ENCODE assay signal across 9 cellular contexts in the genomic region with DNA sequence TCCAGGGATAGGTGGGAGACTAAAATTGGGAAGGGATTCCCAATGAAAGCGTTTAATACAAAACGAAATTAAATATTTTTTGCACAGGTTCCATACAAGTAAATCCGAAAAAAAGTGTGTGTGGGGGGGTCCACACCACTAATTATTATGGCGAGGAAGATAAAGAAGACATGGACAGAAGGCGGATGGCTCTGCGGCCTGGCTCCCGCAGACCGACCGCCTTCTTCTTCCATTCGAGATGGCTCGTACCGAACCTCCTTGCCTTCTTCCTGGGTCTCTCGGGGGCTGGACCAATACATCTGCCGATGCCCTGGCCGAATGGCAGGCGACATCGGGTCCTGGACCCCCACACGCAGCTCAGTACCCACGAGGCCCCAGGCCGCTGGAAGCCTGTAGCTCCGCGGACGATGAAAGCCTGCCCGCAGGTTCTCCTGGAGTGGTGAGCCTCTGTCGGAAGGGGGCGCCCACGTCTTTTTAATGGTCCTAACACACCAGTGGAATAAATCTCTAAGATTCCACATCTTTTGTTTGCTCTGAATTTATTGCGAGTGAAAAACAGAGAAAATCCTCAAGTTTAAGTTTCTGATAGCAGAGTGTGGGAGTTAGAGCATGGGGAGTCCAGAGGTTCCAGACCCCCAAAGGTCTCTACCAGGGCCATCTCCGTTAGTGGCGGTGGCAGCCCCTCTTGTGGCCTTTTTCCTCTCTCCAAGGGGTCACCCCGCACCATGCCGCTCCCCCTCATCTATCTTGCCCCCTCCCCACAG. TPM values are rescaled to one million over a fixed set of nuclear protein-coding genes. Genes with fewer than 3 reads are reported as not detected.
DNase-seq lines count a peak whose midpoint lies in the region; ATAC-seq and TF ChIP-seq lines count a peak whose summit lies in the region.
"Had no signal": no experiment of that assay in that cellular context is flagged by ENCODE, and none has a peak within 500 bp of the region (broad histone marks: within the 10 kb centered on the region; RNA-seq: fewer than 3 reads in every experiment).

No MANE protein-coding gene starts in this region.

- H3K4me1 Mint-ChIP-seq in activated naive CD8-positive, alpha-beta T cell treated with anti-CD3 and anti-CD28 coated beads, Interleukin-2, amount 10 ng/mL, durations not matched to agents 7 days and 5 days, result peaks cover 27% of the 10 kb centered on the region

- TF ChIP-seq CTCF in DND-41 (IDR thresholded peaks at IDR 0.05; ENCODE audit: borderline replicate concordance, extremely low read depth, low read length, poor library complexity, severe bottlenecking) (peak; percentile 72), heart left ventricle (IDR thresholded peaks at IDR 0.05) (peak; percentile 44 to 82 (median 72))

- H3K27ac Mint-ChIP-seq in activated naive CD8-positive, alpha-beta T cell treated with anti-CD3 and anti-CD28 coated beads, Interleukin-2, amount 10 ng/mL, durations not matched to agents 7 days and 5 days, result peak overlapping the region; percentile 56

- H3K27me3 Mint-ChIP-seq in activated naive CD8-positive, alpha-beta T cell treated with anti-CD3 and anti-CD28 coated beads, Interleukin-2, amount 10 ng/mL, durations not matched to agents 7 days and 5 days, result peaks cover 97% of the 10 kb centered on the region

- intact Hi-C loops in heart left ventricle (cut with DNase I) (loop anchor here (2.0 to 10.0 kb wide), 6 partner anchors 66 to 280 kb away; no protein-coding TSS in a partner anchor), aorta (cut with DNase I) (loop anchor here (5.0 to 10.0 kb wide), 2 partner anchors 68 to 150 kb away; no protein-coding TSS in a partner anchor)

- peak; percentile 79; the same call in 2 of the 3 replicates for ATAC-seq in DND-41 (ENCODE audit: insufficient read depth, low read depth)
- ATAC-seq in activated naive CD8-positive, alpha-beta T cell treated with anti-CD3 and anti-CD28 coated beads, Interleukin-2, amount 10 ng/mL, durations not matched to agents 7 days and 5 days (ENCODE audit: low read depth), result peak; percentile 65
- ATAC-seq in heart left ventricle, result peak; percentile 56 to 93 (median 85)
- peak; percentile 73 for ATAC-seq in aorta (ENCODE audit: low FRiP score)
- ATAC-seq in HG03469 (IDR thresholded peaks at IDR 0.05; ENCODE audit: unreplicated experiment), result no peak

- H3K36me3 Mint-ChIP-seq in activated naive CD8-positive, alpha-beta T cell treated with anti-CD3 and anti-CD28 coated beads, Interleukin-2, amount 10 ng/mL, durations not matched to agents 7 days and 5 days, result no peaks in the 10 kb centered on the region

- TF ChIP-seq POLR2A in heart left ventricle (IDR thresholded peaks at IDR 0.05), result no peak

- no peak overlapping the region for H3K9ac ChIP-seq in DND-41 (ENCODE audit: low read depth, low read length)

- DNase-seq in DND-41 (peak; percentile 58), MG63 (peak; percentile 88), SW480 (ENCODE audit: low spot score) (peak; percentile 56), heart left ventricle (peak; percentile 77 to 90 (median 83)), renal cortical epithelial cell (ENCODE audit: low read depth) (peak; percentile 54), aorta (peak; percentile 91 to 95)
- peak; percentile 84 for DNase-seq in activated naive CD8-positive, alpha-beta T cell treated with anti-CD3 and anti-CD28 coated beads, Interleukin-2, amount 10 ng/mL, durations not matched to agents 7 days and 5 days

- no peaks in the 10 kb centered on the region for H3K4me1 ChIP-seq in DND-41 (ENCODE audit: insufficient read depth, low read length)
- H3K4me1 ChIP-seq in heart left ventricle, result peaks cover 0 to 40% (median 17%) of the 10 kb centered on the region in 12 donors
- H3K4me1 ChIP-seq in aorta (ENCODE audit: control insufficient read depth in 1 of 2, insufficient read depth in 2 of 2, low read length in 2 of 2), result no peaks in the 10 kb centered on the region

- 7 to 9% (median 8%) methylated on average over 27 to 32 of the region's 32 CpGs for WGBS in heart left ventricle, 4 donors
- WGBS in aorta, 2 donors, result 10 to 11% methylated on average over 32 of the region's 32 CpGs

- no peak overlapping the region for H2AFZ ChIP-seq in DND-41 (ENCODE audit: low read depth, low read length)

- H4K20me1 ChIP-seq in DND-41 (ENCODE audit: insufficient read depth, low read length), result no peaks in the 10 kb centered on the region

- H3K36me3 ChIP-seq in DND-41 (ENCODE audit: insufficient read depth, low read length) (no peaks in the 10 kb centered on the region), MG63 (no peaks in the 10 kb centered on the region; the same call in 1 of the 2 replicates), heart left ventricle (no peaks in the 10 kb centered on the region), aorta (ENCODE audit: control insufficient read depth in 1 of 2, insufficient read depth in 2 of 2, low read length in 1 of 2) (no peaks in the 10 kb centered on the region)

- H3K27me3 ChIP-seq in DND-41 (ENCODE audit: insufficient read depth, low read length, poor library complexity) (peaks cover 26% of the 10 kb centered on the region), MG63 (no peaks in the 10 kb centered on the region), heart left ventricle (peaks cover 78 to 100% (median 100%) of the 10 kb centered on the region in 9 donors), aorta (ENCODE audit: control insufficient read depth in 1 of 2, insufficient read depth in 2 of 2, low read length in 1 of 2) (no peaks in the 10 kb centered on the region)

- H3K4me2 ChIP-seq in DND-41 (ENCODE audit: insufficient read depth, low read length), result no peak overlapping the region

- peak overlapping the region; percentile 61 for H3K4me3 Mint-ChIP-seq in activated naive CD8-positive, alpha-beta T cell treated with anti-CD3 and anti-CD28 coated beads, Interleukin-2, amount 10 ng/mL, durations not matched to agents 7 days and 5 days

- no peak overlapping the region for H3K4me3 ChIP-seq in DND-41 (ENCODE audit: low read depth in 1 of 2, low read length in 2 of 2)
- peak overlapping the region; percentile 60 for H3K4me3 ChIP-seq in MG63
- H3K4me3 ChIP-seq in heart left ventricle, result no peak overlapping the region
- no peak overlapping the region for H3K4me3 ChIP-seq in aorta (ENCODE audit: low read length in 2 of 2)

- H3K79me2 ChIP-seq in DND-41 (ENCODE audit: insufficient read depth, low read length), result no peaks in the 10 kb centered on the region

- POLR2A ChIA-PET in activated naive CD8-positive, alpha-beta T cell treated with anti-CD3 and anti-CD28 coated beads, Interleukin-2, amount 10 ng/mL, durations not matched to agents 7 days and 5 days (lab: Charles Lee), result interaction anchor here (1.0 to 1.2 kb wide), 2 partner anchors 88 to 154 kb away, joined by 4 read pairs; no protein-coding TSS in a partner anchor

- no peak overlapping the region for H3K27ac ChIP-seq in DND-41 (ENCODE audit: low read length)
- no peak overlapping the region for H3K27ac ChIP-seq in heart left ventricle
- no peak overlapping the region for H3K27ac ChIP-seq in aorta (ENCODE audit: low read depth in 1 of 2, low read length in 2 of 2)

- H3K9me3 Mint-ChIP-seq in activated naive CD8-positive, alpha-beta T cell treated with anti-CD3 and anti-CD28 coated beads, Interleukin-2, amount 10 ng/mL, durations not matched to agents 7 days and 5 days, result no peaks in the 10 kb centered on the region

- H3K9me3 ChIP-seq in DND-41 (ENCODE audit: insufficient read depth, low read length, severe bottlenecking), result no peaks in the 10 kb centered on the region
- no peaks in the 10 kb centered on the region for H3K9me3 ChIP-seq in MG63
- no peaks in the 10 kb centered on the region for H3K9me3 ChIP-seq in heart left ventricle
- no peaks in the 10 kb centered on the region for H3K9me3 ChIP-seq in aorta (ENCODE audit: control insufficient read depth, low read length)

RNA-seq across cellular contexts. Expression of gene PRAC2, which starts 1.4 kb away (rescaled TPM):
- 5.0 TPM in 1 of 2 replicates, not detected in the other for total RNA-seq in MG63 (2014; rRNA removed; shearing (Covaris generic); ENCODE audit: low replicate concordance)
- total RNA-seq in activated naive CD8-positive, alpha-beta T cell treated with anti-CD3 and anti-CD28 coated beads, Interleukin-2, amount 10 ng/mL, durations not matched to agents 7 days and 5 days, result not detected
- total RNA-seq in heart left ventricle (not detected), renal cortical epithelial cell (not detected in 2 replicates), aorta (not detected)
- polyA plus RNA-seq in heart left ventricle (not detected), aorta (not detected)
- total RNA-seq: frontal cortex had no signal

RNA-seq across cellular contexts. Expression of gene PRAC1, which starts 2.1 kb away (rescaled TPM):
- not detected in 2 replicates for total RNA-seq in MG63 (2014; rRNA removed; shearing (Covaris generic); ENCODE audit: low replicate concordance)
- total RNA-seq in activated naive CD8-positive, alpha-beta T cell treated with anti-CD3 and anti-CD28 coated beads, Interleukin-2, amount 10 ng/mL, durations not matched to agents 7 days and 5 days, result not detected
- total RNA-seq in heart left ventricle (not detected), renal cortical epithelial cell (not detected in 2 replicates), aorta (not detected)
- polyA plus RNA-seq in heart left ventricle (not detected), aorta (10 to 100 TPM in 1 of 2 donors, not detected in 1; 14.0 TPM)
- total RNA-seq: frontal cortex had no signal

RNA-seq across cellular contexts. Expression of gene HOXB13, which starts 4.1 kb away (rescaled TPM):
- total RNA-seq in MG63 (2014; rRNA removed; shearing (Covaris generic); ENCODE audit: low replicate concordance), result 6.1 and 10.2 TPM in 2 replicates
- total RNA-seq in activated naive CD8-positive, alpha-beta T cell treated with anti-CD3 and anti-CD28 coated beads, Interleukin-2, amount 10 ng/mL, durations not matched to agents 7 days and 5 days, result not detected
- not detected for total RNA-seq in heart left ventricle
- polyA plus RNA-seq in heart left ventricle, result not detected
- total RNA-seq in renal cortical epithelial cell, result 0.10 TPM in 1 of 2 replicates, not detected in the other
- not detected for total RNA-seq in aorta
- under 1 TPM; 0.18 to 0.25 TPM for polyA plus RNA-seq in aorta
- total RNA-seq: frontal cortex had no signal
